9 cellular contexts compared by ENCODE assay signal in the genomic region with DNA sequence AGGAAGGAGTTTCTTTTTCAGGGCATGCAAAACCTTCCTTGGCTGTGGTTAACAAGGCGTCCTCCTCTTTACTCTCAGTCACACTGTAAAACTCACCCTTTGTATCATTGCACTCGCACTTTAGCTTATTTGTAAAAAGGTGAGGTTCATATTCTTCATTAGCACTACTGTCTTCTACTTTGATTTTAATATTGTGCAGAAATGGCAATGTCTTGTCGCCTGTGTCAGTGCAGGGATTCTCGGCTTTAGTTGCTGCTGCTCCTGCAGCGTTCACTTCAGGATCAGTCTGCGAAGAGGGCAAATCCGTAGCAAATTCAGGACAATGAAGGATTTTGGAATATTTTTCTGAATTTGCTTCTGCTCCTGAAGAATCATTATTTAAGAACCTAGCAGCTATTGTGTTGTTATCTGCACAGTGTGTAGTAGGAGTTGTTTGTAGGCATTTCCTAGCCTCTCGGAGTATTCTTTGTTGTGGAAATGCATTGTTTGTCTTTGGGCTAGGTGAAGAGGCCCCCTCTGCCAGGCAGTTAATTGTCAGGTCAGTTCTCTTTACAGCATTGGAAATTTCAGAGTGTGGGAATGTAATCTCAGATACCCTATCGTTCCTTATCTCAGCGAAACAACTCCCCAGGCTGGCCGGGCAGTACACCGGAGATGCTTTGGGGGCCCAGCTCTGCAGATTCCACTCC. TPM values are rescaled to one million over a fixed set of nuclear protein-coding genes. Genes with fewer than 3 reads are reported as not detected.
A peak's percentile ranks its signal among the peaks of the same experiment; 100 is the strongest.
DNase-seq lines count a peak whose midpoint lies in the region; ATAC-seq and TF ChIP-seq lines count a peak whose summit lies in the region.
"Had no signal": no experiment of that assay in that cellular context is flagged by ENCODE, and none has a peak within 500 bp of the region (broad histone marks: within the 10 kb centered on the region; RNA-seq: fewer than 3 reads in every experiment).

No MANE protein-coding gene starts in this region.

- no peak for ATAC-seq in HG02884 (IDR thresholded peaks at IDR 0.05; ENCODE audit: unreplicated experiment)
- no peak for ATAC-seq in HG03175 (IDR thresholded peaks at IDR 0.05; ENCODE audit: unreplicated experiment)
- no peak for ATAC-seq in HG03095 (IDR thresholded peaks at IDR 0.05; ENCODE audit: unreplicated experiment)
- ATAC-seq in GM21381 (IDR thresholded peaks at IDR 0.05; ENCODE audit: unreplicated experiment), result no peak

- peak overlapping the region; percentile 90 for H3K4me3 ChIP-seq in OCI-LY3 (ENCODE audit: low read length)
- H3K4me3 ChIP-seq in neural progenitor cell, result peak overlapping the region; percentile 99

- H3K79me2 ChIP-seq in OCI-LY3 (ENCODE audit: low read length), result no peaks in the 10 kb centered on the region
- H3K79me2 ChIP-seq in neural progenitor cell (ENCODE audit: low read depth), result peaks cover 100% of the 10 kb centered on the region

- H3K4me1 Mint-ChIP-seq in CD14-positive monocyte, result peaks cover 42% of the 10 kb centered on the region
- peaks cover 69% of the 10 kb centered on the region for H3K4me1 Mint-ChIP-seq in endothelial cell (ENCODE audit: unreplicated experiment)
- H3K4me1 Mint-ChIP-seq in neural progenitor cell, result peaks cover 35% of the 10 kb centered on the region

- H2AFZ ChIP-seq in OCI-LY3 (ENCODE audit: low read depth, low read length) (no peak overlapping the region), neural progenitor cell (replicated peaks) (no peak overlapping the region)

- H3K36me3 ChIP-seq in OCI-LY3 (replicated peaks; ENCODE audit: low read depth, low read length) (no peaks in the 10 kb centered on the region), neural progenitor cell (peaks cover 43% of the 10 kb centered on the region)

- no peak overlapping the region for H3K27ac Mint-ChIP-seq in CD14-positive monocyte
- H3K27ac Mint-ChIP-seq in endothelial cell (ENCODE audit: unreplicated experiment), result peak overlapping the region; percentile 93
- H3K27ac Mint-ChIP-seq in neural progenitor cell, result peak overlapping the region; percentile 99

- peaks cover 86% of the 10 kb centered on the region for H3F3A ChIP-seq in neural progenitor cell (ENCODE audit: low read depth)

- TF ChIP-seq CTCF in CD14-positive monocyte (IDR thresholded peaks at IDR 0.05), result no peak
- no peak for TF ChIP-seq CTCF in OCI-LY3 (IDR thresholded peaks at IDR 0.05; ENCODE audit: low read depth, low read length)
- no peak for TF ChIP-seq CTCF in endothelial cell (IDR thresholded peaks at IDR 0.05; ENCODE audit: unreplicated experiment)
- TF ChIP-seq CTCF in neural progenitor cell (IDR thresholded peaks at IDR 0.05), result no peak

- intact Hi-C loops in CD14-positive monocyte (cut with micrococcal nuclease), result loop anchor here (10.0 kb wide), 2 partner anchors 739 to 829 kb away; partner anchors contain the start of gene SPAG6 (in 1 of the 2)

- H3K4me2 ChIP-seq in OCI-LY3 (ENCODE audit: low read length), result peak overlapping the region; percentile 90
- peak overlapping the region; percentile 94 for H3K4me2 ChIP-seq in neural progenitor cell

- H3K9ac ChIP-seq in OCI-LY3 (ENCODE audit: low read length), result no peak overlapping the region
- peak overlapping the region; percentile 76 for H3K9ac ChIP-seq in neural progenitor cell

- H3K27me3 ChIP-seq in OCI-LY3 (ENCODE audit: low read depth, low read length), result peaks cover 35% of the 10 kb centered on the region
- no peaks in the 10 kb centered on the region for H3K27me3 ChIP-seq in neural progenitor cell

- H3K27me3 Mint-ChIP-seq in CD14-positive monocyte (ENCODE audit: low read depth in 3 of 3) (peaks cover 58 to 83% (median 63%) of the 10 kb centered on the region in 3 donors), endothelial cell (ENCODE audit: unreplicated experiment) (peaks cover 11% of the 10 kb centered on the region), neural progenitor cell (ENCODE audit: insufficient read depth, low read depth) (peaks cover 7% of the 10 kb centered on the region)

- H3K9me3 ChIP-seq in OCI-LY3 (ENCODE audit: insufficient read depth, low read length), result no peaks in the 10 kb centered on the region
- no peaks in the 10 kb centered on the region for H3K9me3 ChIP-seq in neural progenitor cell (ENCODE audit: low read depth)

- H3K27ac ChIP-seq in OCI-LY3 (ENCODE audit: low read length) (no peak overlapping the region), neural progenitor cell (peak overlapping the region; percentile 93)

- H4K20me1 ChIP-seq in OCI-LY3 (ENCODE audit: insufficient read depth, low read length), result no peaks in the 10 kb centered on the region
- H4K20me1 ChIP-seq in neural progenitor cell (ENCODE audit: low read depth), result peaks cover 69% of the 10 kb centered on the region

- DNase-seq in CD14-positive monocyte (ENCODE audit: low spot score) (no peak), endothelial cell (ENCODE audit: low spot score) (no peak), neural progenitor cell (ENCODE audit: low spot score) (peak; percentile 61)
- DNase-seq: NCI-H510A treated with DMSO at 0.1 percent for 48 hours had no signal

- H3K4me1 ChIP-seq in OCI-LY3 (ENCODE audit: low read length), result peaks cover 18% of the 10 kb centered on the region
- H3K4me1 ChIP-seq in neural progenitor cell, result peaks cover 25% of the 10 kb centered on the region

- peaks cover 10 to 23% of the 10 kb centered on the region in 2 donors for H3K36me3 Mint-ChIP-seq in CD14-positive monocyte
- H3K36me3 Mint-ChIP-seq in endothelial cell (ENCODE audit: low read depth, unreplicated experiment), result peaks cover 17% of the 10 kb centered on the region
- H3K36me3 Mint-ChIP-seq in neural progenitor cell, result peaks cover 44% of the 10 kb centered on the region

- H3K4me3 Mint-ChIP-seq in CD14-positive monocyte (peak overlapping the region; percentile 77 to 93), endothelial cell (ENCODE audit: unreplicated experiment) (peak overlapping the region; percentile 95), neural progenitor cell (peak overlapping the region; percentile 99)

- peaks cover 0 to 15% (median 12%) of the 10 kb centered on the region in 7 donors for H3K9me3 Mint-ChIP-seq in CD14-positive monocyte
- H3K9me3 Mint-ChIP-seq in endothelial cell (ENCODE audit: unreplicated experiment), result no peaks in the 10 kb centered on the region
- H3K9me3 Mint-ChIP-seq in neural progenitor cell, result peaks cover 2% of the 10 kb centered on the region

RNA-seq across cellular contexts. Expression of gene SKIDA1, which starts 9.8 kb away (rescaled TPM):
- polyA plus RNA-seq in CD14-positive monocyte, result under 1 TPM in 1 of 2 donors, not detected in 1; 0.04 TPM
- total RNA-seq in endothelial cell (ENCODE audit: unreplicated experiment) (5.9 TPM), neural progenitor cell (ENCODE audit: low replicate concordance) (123 and 127 TPM in 2 replicates)

RNA-seq across cellular contexts. Expression of gene MLLT10, which starts 18.3 kb away (rescaled TPM):
- polyA plus RNA-seq in CD14-positive monocyte, result 1 to 10 TPM; 4.9 to 7.5 TPM
- 50.6 TPM for total RNA-seq in endothelial cell (ENCODE audit: unreplicated experiment)
- 55.7 and 61.3 TPM in 2 replicates for total RNA-seq in neural progenitor cell (ENCODE audit: low replicate concordance)

Comparison
In these comparisons a context has a peak if more than half of its experiments do, and no peak if none do; other contexts are left out.
1. H3K27ac Mint-ChIP-seq: peak in endothelial cell (single experiment) and neural progenitor cell (single experiment); none in CD14-positive monocyte (0 of 7).
2. RNA of gene SKIDA1, which starts 9.8 kb away (total RNA-seq): 123 to 127 TPM in neural progenitor cell; 5.9 TPM in endothelial cell (single experiment); every median in the first group is over 10 times any median in the second.
3. Peak in every context shown above with its lines, with median percentiles within 50 percentile points of each other: H3K4me3 Mint-ChIP-seq.